ENCODE assay signal across 8 cellular contexts in genomic region chr1:10494754-10495474, GRCh38. TPM values are rescaled to one million over a fixed set of nuclear protein-coding genes. Genes with fewer than 3 reads are reported as not detected.
A peak's percentile ranks its signal among the peaks of the same experiment; 100 is the strongest.
DNase-seq lines count a peak whose midpoint lies in the region; ATAC-seq, FAIRE-seq and TF ChIP-seq lines count a peak whose summit lies in the region.

No MANE protein-coding gene starts in this region.

- peak overlapping the region; percentile 68 for H3K9ac ChIP-seq in astrocyte (ENCODE audit: low read length)

- H3K4me3 Mint-ChIP-seq in T-helper 2 cell treated with Interferon-gamma antibody and Interleukin-4, amounts not matched to agents 5 μg/mL and 100 μg/mL, for 36 hours = peak overlapping the region; percentile 86
- peak overlapping the region; percentile 22 for H3K4me3 Mint-ChIP-seq in astrocyte (ENCODE audit: unreplicated experiment)

- H3K9me3 ChIP-seq in astrocyte (ENCODE audit: insufficient read depth, low read depth, low read length) = no peaks in the 10 kb centered on the region

- DNase-seq in GM12892 (ENCODE audit: insufficient read length) = peak; percentile 62
- peak; percentile 65 for DNase-seq in NCI-H1436 (lab: John Stamatoyannopoulos, UW)
- peak; percentile 72 for DNase-seq in T-helper 2 cell treated with Interferon-gamma antibody and Interleukin-4, amounts not matched to agents 5 μg/mL and 100 μg/mL, for 36 hours (ENCODE audit: low spot score)
- DNase-seq in astrocyte (ENCODE audit: low read depth) = no peak
- peak in 49 of 51 donors; percentile 8 to 88 (median 62) for DNase-seq in hypothalamus (lab: John Stamatoyannopoulos, UW)
- no peak for DNase-seq in skeletal muscle cell (ENCODE audit: low read depth)
- no peak for DNase-seq in NCI-H2107 (lab: John Stamatoyannopoulos, UW)

- H3K9me3 Mint-ChIP-seq in T-helper 2 cell treated with Interferon-gamma antibody and Interleukin-4, amounts not matched to agents 5 μg/mL and 100 μg/mL, for 36 hours = no peaks in the 10 kb centered on the region
- no peaks in the 10 kb centered on the region for H3K9me3 Mint-ChIP-seq in astrocyte (ENCODE audit: unreplicated experiment)

- peaks cover 3% of the 10 kb centered on the region for H3K36me3 ChIP-seq in astrocyte (ENCODE audit: insufficient read depth, low read length)

- peaks cover 6% of the 10 kb centered on the region for H3K4me1 ChIP-seq in astrocyte (ENCODE audit: insufficient read depth, low read length)

- FAIRE-seq in GM12892 (lab: Jason Lieb, UNC) = peak; percentile 87
- FAIRE-seq in astrocyte (lab: Jason Lieb, UNC) = peak; percentile 64

- H4K20me1 ChIP-seq in astrocyte (ENCODE audit: insufficient read depth, low read length) = peaks cover 91% of the 10 kb centered on the region

- H3K27me3 ChIP-seq in astrocyte (ENCODE audit: insufficient read depth, low read length) = no peaks in the 10 kb centered on the region

- no peaks in the 10 kb centered on the region for H3K27me3 Mint-ChIP-seq in T-helper 2 cell treated with Interferon-gamma antibody and Interleukin-4, amounts not matched to agents 5 μg/mL and 100 μg/mL, for 36 hours (ENCODE audit: low read depth)
- H3K27me3 Mint-ChIP-seq in astrocyte (ENCODE audit: low read depth, unreplicated experiment) = no peaks in the 10 kb centered on the region

- H3K4me3 ChIP-seq in astrocyte (ENCODE audit: insufficient read depth, low read depth, low read length) (no peak overlapping the region), skeletal muscle cell (ENCODE audit: low read depth, low read length) (peak overlapping the region; percentile 30)

- peak; percentile 78 for ATAC-seq in HG02798 (IDR thresholded peaks at IDR 0.05; ENCODE audit: poor library complexity, unreplicated experiment)

- peaks cover 47% of the 10 kb centered on the region for H3K4me1 Mint-ChIP-seq in T-helper 2 cell treated with Interferon-gamma antibody and Interleukin-4, amounts not matched to agents 5 μg/mL and 100 μg/mL, for 36 hours (ENCODE audit: low read depth)
- H3K4me1 Mint-ChIP-seq in astrocyte (ENCODE audit: low read depth, unreplicated experiment) = peaks cover 15% of the 10 kb centered on the region

- peak overlapping the region; percentile 86 for H3K4me2 ChIP-seq in astrocyte (ENCODE audit: low read length)

- peak overlapping the region; percentile 3 for H2AFZ ChIP-seq in astrocyte (ENCODE audit: low read depth, low read length)

- peaks cover 10% of the 10 kb centered on the region for H3K36me3 Mint-ChIP-seq in T-helper 2 cell treated with Interferon-gamma antibody and Interleukin-4, amounts not matched to agents 5 μg/mL and 100 μg/mL, for 36 hours (ENCODE audit: low read depth)
- H3K36me3 Mint-ChIP-seq in astrocyte (ENCODE audit: low read depth, unreplicated experiment) = no peaks in the 10 kb centered on the region

- no peak overlapping the region for H3K27ac ChIP-seq in astrocyte (ENCODE audit: low read depth, low read length)

- peak; percentile 86 for TF ChIP-seq CTCF in astrocyte (IDR thresholded peaks at IDR 0.05; ENCODE audit: insufficient read depth, low read depth, low read length)

- H3K27ac Mint-ChIP-seq in T-helper 2 cell treated with Interferon-gamma antibody and Interleukin-4, amounts not matched to agents 5 μg/mL and 100 μg/mL, for 36 hours = peak overlapping the region; percentile 88
- H3K27ac Mint-ChIP-seq in astrocyte (ENCODE audit: unreplicated experiment) = peak overlapping the region; percentile 75

- TF ChIP-seq POLR2A in GM12892 (IDR thresholded peaks at IDR 0.05; ENCODE audit: low read depth, low read length) = no peak

- peaks cover 81% of the 10 kb centered on the region for H3K79me2 ChIP-seq in astrocyte (ENCODE audit: insufficient read depth, low read length)

RNA-seq across cellular contexts. Expression of gene PEX14, which starts 20.2 kb away (rescaled TPM):
- polyA plus RNA-seq in GM12892 (2012; ENCODE audit: missing spikeins) = 10.7 TPM
- total RNA-seq in astrocyte = 23.1 and 23.3 TPM in 2 replicates

RNA-seq across cellular contexts. Expression of gene DFFA, which starts 22.6 kb away (rescaled TPM):
- 37.9 TPM for polyA plus RNA-seq in GM12892 (2012; ENCODE audit: missing spikeins)
- 47.4 and 58.2 TPM in 2 replicates for total RNA-seq in astrocyte

RNA-seq across cellular contexts. Expression of gene CORT, which starts 45.1 kb away (rescaled TPM):
- not detected for polyA plus RNA-seq in GM12892 (2012; ENCODE audit: missing spikeins)
- total RNA-seq in astrocyte = 0.23 and 0.29 TPM in 2 replicates

Comparison
In these comparisons a context has a peak if more than half of its experiments do, and no peak if none do; other contexts are left out.
1. DNase-seq: peak in GM12892 (single experiment), NCI-H1436 (single experiment), T-helper 2 cell treated with Interferon-gamma antibody and Interleukin-4, amounts not matched to agents 5 μg/mL and 100 μg/mL, for 36 hours (single experiment) and hypothalamus (49 of 51); none in astrocyte (single experiment), skeletal muscle cell (single experiment) and NCI-H2107 (single experiment).